Comparison of ENCODE assay signal across 7 cellular contexts in genomic region chr17:40075216-40076100, GRCh38. TPM values are rescaled to one million over a fixed set of nuclear protein-coding genes. Genes with fewer than 3 reads are reported as not detected.
DNase-seq lines count a peak whose midpoint lies in the region; ATAC-seq and TF ChIP-seq lines count a peak whose summit lies in the region.

No MANE protein-coding gene starts in this region.

- TF ChIP-seq CTCF in GM12873 (IDR thresholded peaks at IDR 0.05; ENCODE audit: insufficient read depth, low read depth, low read length, missing control alignments): peak; percentile 95

- peak; percentile 84 for ATAC-seq in left lobe of liver
- ATAC-seq in GM18868 (IDR thresholded peaks at IDR 0.05; ENCODE audit: unreplicated experiment): no peak

- DNase-seq in NCI-H2029 (lab: John Stamatoyannopoulos, UW) (peak; percentile 76), cerebellar cortex (ENCODE audit: low spot score) (peak; percentile 82), left lobe of liver (ENCODE audit: low spot score) (peak; percentile 70)
- peak; percentile 46 for DNase-seq in activated CD4-positive, CD25-positive, alpha-beta regulatory T cell treated with anti-CD3 and anti-CD28 coated beads, Interleukin-2, amount 50 U/mL, for 16 hours (ENCODE audit: low read depth, low spot score)
- DNase-seq in stimulated activated CD4-positive, alpha-beta T cell treated with anti-CD3 and anti-CD28 coated beads, Interleukin-2, amount 100 ng/mL, for 48 hours: peak; percentile 69 to 72

RNA-seq across cellular contexts. Expression of gene THRA, which starts 12.7 kb away (rescaled TPM):
- 10.7 TPM for total RNA-seq in left lobe of liver

RNA-seq across cellular contexts. Expression of gene MED24, which starts 21.2 kb away (rescaled TPM):
- 28.8 TPM for total RNA-seq in left lobe of liver

RNA-seq across cellular contexts. Expression of gene NR1D1, which starts 24.9 kb away (rescaled TPM):
- total RNA-seq in left lobe of liver: 18.6 TPM

RNA-seq across cellular contexts. Expression of gene MSL1, which starts 46.3 kb away (rescaled TPM):
- total RNA-seq in left lobe of liver: 45.9 TPM
